1 cellular context compared by ENCODE assay signal in the genomic region with DNA sequence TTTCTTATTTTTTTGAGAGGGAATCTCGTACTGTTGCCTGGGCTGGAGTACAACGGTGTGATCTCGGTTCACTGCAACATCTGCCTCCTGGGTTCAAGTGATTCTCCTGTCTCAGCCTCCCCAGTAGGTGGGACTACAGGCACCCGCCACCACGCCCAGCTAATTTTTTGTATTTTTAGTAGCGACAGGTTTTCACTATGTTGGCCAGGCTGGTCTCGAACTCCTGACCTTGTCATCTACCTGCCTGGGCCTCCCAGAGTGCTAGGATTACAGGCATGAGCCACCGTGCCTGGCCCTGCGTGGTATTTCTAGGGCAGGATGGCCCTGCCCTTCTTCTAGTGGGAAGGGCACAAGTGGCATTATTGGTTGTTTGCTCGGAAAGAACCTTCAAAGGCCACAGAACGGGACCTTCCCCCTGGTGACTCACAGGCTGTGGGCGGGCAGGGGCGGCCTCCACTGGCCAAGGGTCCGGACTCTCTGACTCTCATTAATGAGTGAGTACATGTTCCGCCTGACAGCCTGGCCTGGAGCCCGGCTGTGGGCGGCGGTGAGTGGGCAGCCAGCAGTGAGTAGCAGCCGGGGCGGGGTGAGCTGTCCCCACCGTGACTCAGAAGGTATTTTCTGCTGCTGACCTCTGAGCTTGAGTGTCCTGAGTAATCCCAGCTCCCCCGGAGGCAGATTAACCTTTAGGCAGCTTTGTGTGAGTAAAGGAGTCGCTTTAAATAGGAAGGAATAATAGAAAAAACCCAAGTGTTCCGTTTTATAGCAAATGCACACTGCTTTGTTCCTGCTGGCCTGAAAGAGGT.
TF ChIP-seq lines count a peak whose summit lies in the region.

No MANE protein-coding gene starts in this region.

TF ChIP-seq in K562, 482 proteins besides CTCF, POLR2A, EP300 and RAD21 (continued from another document and continues in another):
- TF ChIP-seq, protein P1, sequence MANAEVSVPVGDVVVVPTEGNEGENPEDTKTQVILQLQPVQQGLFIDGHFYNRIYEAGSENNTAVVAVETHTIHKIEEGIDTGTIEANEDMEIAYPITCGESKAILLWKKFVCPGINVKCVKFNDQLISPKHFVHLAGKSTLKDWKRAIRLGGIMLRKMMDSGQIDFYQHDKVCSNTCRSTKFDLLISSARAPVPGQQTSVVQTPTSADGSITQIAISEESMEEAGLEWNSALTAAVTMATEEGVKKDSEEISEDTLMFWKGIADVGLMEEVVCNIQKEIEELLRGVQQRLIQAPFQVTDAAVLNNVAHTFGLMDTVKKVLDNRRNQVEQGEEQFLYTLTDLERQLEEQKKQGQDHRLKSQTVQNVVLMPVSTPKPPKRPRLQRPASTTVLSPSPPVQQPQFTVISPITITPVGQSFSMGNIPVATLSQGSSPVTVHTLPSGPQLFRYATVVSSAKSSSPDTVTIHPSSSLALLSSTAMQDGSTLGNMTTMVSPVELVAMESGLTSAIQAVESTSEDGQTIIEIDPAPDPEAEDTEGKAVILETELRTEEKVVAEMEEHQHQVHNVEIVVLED (CRISPR knock-in tag; IDR thresholded peaks at IDR 0.05): no peak
- TF ChIP-seq RFX5 (IDR thresholded peaks at IDR 0.05; ENCODE audit: low read depth, low read length) (no peak), TEAD4 (IDR thresholded peaks at IDR 0.05; ENCODE audit: low read length) (peak; percentile 54), TEAD4 (CRISPR knock-in tag; IDR thresholded peaks at IDR 0.05; ENCODE audit: borderline replicate concordance) (no peak), FOXK1 (CRISPR knock-in tag; IDR thresholded peaks at IDR 0.05; ENCODE audit: borderline replicate concordance) (no peak), CCAR2 (IDR thresholded peaks at IDR 0.05; ENCODE audit: low read depth, low read length) (no peak), SMARCA4 (IDR thresholded peaks at IDR 0.05) (peak; percentile 80), MYBL2 (IDR thresholded peaks at IDR 0.05; ENCODE audit: low read depth) (no peak), MYBL2 (CRISPR knock-in tag; IDR thresholded peaks at IDR 0.05; ENCODE audit: borderline replicate concordance) (no peak), CTBP1 (IDR thresholded peaks at IDR 0.05; ENCODE audit: borderline replicate concordance) (peak; percentile 80), KHSRP (IDR thresholded peaks at IDR 0.05) (no peak), ZNF431 (CRISPR knock-in tag; IDR thresholded peaks at IDR 0.05) (no peak), ZFPM2 (CRISPR knock-in tag; IDR thresholded peaks at IDR 0.05) (no peak), NFE2 (IDR thresholded peaks at IDR 0.05; ENCODE audit: low read depth) (peak; percentile 85), ELF4 (CRISPR knock-in tag; IDR thresholded peaks at IDR 0.05) (no peak), RUNX1 (IDR thresholded peaks at IDR 0.05; ENCODE audit: low read depth) (0 out of 2 replicates have a peak, but pooled peaks have one; percentile 18), SIN3A (IDR thresholded peaks at IDR 0.05; ENCODE audit: borderline replicate concordance in 2 of 2, control insufficient read depth in 1 of 2, low read depth in 2 of 2, low read length in 2 of 2) (peak; percentile 12 to 32; a peak in 1 of 4 replicates), ZKSCAN8 (CRISPR knock-in tag; IDR thresholded peaks at IDR 0.05) (no peak), NR4A1 (CRISPR knock-in tag; IDR thresholded peaks at IDR 0.05) (no peak), NR4A1 (tag; IDR thresholded peaks at IDR 0.05) (no peak), POU5F1 (IDR thresholded peaks at IDR 0.05; ENCODE audit: borderline replicate concordance, low read depth, low read length, partially characterized antibody) (no peak), ZBTB1 (CRISPR knock-in tag; IDR thresholded peaks at IDR 0.05; ENCODE audit: borderline replicate concordance, low read depth) (no peak), MEF2A (IDR thresholded peaks at IDR 0.05; ENCODE audit: control insufficient read depth, low read depth, low read length) (peak; percentile 98), MTA2 (IDR thresholded peaks at IDR 0.05; ENCODE audit: low read depth) (no peak), TBL1XR1 (IDR thresholded peaks at IDR 0.05; ENCODE audit: low read length in 2 of 2) (peak; percentile 59 to 78; a peak in 2 of 4 replicates), HIVEP1 (CRISPR knock-in tag; IDR thresholded peaks at IDR 0.05) (no peak), HMG20A (CRISPR knock-in tag; conservative IDR thresholded peaks at IDR 0.05) (no peak), CREM (IDR thresholded peaks at IDR 0.05; ENCODE audit: low read depth) (peak; percentile 72), POLR2B (IDR thresholded peaks at IDR 0.05; ENCODE audit: low read depth, partially characterized antibody) (peak; percentile 48), KDM4B (IDR thresholded peaks at IDR 0.05; ENCODE audit: borderline replicate concordance in 2 of 2, low read depth in 1 of 2) (peak in 1 of 2 experiments; percentile 63; a peak in 1 of 4 replicates), ETS2 (tag; IDR thresholded peaks at IDR 0.05; ENCODE audit: borderline replicate concordance, poor library complexity, severe bottlenecking) (no peak), IRF2 (CRISPR knock-in tag; IDR thresholded peaks at IDR 0.05) (no peak), RNF2 (IDR thresholded peaks at IDR 0.05) (peak; percentile 77)
- TF ChIP-seq, protein P2, sequence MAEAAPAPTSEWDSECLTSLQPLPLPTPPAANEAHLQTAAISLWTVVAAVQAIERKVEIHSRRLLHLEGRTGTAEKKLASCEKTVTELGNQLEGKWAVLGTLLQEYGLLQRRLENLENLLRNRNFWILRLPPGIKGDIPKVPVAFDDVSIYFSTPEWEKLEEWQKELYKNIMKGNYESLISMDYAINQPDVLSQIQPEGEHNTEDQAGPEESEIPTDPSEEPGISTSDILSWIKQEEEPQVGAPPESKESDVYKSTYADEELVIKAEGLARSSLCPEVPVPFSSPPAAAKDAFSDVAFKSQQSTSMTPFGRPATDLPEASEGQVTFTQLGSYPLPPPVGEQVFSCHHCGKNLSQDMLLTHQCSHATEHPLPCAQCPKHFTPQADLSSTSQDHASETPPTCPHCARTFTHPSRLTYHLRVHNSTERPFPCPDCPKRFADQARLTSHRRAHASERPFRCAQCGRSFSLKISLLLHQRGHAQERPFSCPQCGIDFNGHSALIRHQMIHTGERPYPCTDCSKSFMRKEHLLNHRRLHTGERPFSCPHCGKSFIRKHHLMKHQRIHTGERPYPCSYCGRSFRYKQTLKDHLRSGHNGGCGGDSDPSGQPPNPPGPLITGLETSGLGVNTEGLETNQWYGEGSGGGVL (CRISPR knock-in tag; IDR thresholded peaks at IDR 0.05): no peak
- TF ChIP-seq, protein P3, sequence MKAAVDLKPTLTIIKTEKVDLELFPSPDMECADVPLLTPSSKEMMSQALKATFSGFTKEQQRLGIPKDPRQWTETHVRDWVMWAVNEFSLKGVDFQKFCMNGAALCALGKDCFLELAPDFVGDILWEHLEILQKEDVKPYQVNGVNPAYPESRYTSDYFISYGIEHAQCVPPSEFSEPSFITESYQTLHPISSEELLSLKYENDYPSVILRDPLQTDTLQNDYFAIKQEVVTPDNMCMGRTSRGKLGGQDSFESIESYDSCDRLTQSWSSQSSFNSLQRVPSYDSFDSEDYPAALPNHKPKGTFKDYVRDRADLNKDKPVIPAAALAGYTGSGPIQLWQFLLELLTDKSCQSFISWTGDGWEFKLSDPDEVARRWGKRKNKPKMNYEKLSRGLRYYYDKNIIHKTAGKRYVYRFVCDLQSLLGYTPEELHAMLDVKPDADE (conservative IDR thresholded peaks at IDR 0.05; ENCODE audit: control insufficient read depth, low read depth, low read length): no peak
- TF ChIP-seq, protein P4, sequence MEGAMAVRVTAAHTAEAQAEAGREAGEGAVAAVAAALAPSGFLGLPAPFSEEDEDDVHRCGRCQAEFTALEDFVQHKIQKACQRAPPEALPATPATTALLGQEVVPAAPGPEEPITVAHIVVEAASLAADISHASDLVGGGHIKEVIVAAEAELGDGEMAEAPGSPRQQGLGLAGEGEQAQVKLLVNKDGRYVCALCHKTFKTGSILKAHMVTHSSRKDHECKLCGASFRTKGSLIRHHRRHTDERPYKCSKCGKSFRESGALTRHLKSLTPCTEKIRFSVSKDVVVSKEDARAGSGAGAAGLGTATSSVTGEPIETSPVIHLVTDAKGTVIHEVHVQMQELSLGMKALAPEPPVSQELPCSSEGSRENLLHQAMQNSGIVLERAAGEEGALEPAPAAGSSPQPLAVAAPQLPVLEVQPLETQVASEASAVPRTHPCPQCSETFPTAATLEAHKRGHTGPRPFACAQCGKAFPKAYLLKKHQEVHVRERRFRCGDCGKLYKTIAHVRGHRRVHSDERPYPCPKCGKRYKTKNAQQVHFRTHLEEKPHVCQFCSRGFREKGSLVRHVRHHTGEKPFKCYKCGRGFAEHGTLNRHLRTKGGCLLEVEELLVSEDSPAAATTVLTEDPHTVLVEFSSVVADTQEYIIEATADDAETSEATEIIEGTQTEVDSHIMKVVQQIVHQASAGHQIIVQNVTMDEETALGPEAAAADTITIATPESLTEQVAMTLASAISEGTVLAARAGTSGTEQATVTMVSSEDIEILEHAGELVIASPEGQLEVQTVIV (CRISPR knock-in tag; IDR thresholded peaks at IDR 0.05; ENCODE audit: borderline replicate concordance): no peak
- TF ChIP-seq, protein P5, sequence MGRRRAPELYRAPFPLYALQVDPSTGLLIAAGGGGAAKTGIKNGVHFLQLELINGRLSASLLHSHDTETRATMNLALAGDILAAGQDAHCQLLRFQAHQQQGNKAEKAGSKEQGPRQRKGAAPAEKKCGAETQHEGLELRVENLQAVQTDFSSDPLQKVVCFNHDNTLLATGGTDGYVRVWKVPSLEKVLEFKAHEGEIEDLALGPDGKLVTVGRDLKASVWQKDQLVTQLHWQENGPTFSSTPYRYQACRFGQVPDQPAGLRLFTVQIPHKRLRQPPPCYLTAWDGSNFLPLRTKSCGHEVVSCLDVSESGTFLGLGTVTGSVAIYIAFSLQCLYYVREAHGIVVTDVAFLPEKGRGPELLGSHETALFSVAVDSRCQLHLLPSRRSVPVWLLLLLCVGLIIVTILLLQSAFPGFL (CRISPR knock-in tag; IDR thresholded peaks at IDR 0.05): no peak
- TF ChIP-seq, protein P6, sequence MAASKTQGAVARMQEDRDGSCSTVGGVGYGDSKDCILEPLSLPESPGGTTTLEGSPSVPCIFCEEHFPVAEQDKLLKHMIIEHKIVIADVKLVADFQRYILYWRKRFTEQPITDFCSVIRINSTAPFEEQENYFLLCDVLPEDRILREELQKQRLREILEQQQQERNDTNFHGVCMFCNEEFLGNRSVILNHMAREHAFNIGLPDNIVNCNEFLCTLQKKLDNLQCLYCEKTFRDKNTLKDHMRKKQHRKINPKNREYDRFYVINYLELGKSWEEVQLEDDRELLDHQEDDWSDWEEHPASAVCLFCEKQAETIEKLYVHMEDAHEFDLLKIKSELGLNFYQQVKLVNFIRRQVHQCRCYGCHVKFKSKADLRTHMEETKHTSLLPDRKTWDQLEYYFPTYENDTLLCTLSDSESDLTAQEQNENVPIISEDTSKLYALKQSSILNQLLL (CRISPR knock-in tag; IDR thresholded peaks at IDR 0.05; ENCODE audit: borderline replicate concordance): no peak
- TF ChIP-seq, protein P7, sequence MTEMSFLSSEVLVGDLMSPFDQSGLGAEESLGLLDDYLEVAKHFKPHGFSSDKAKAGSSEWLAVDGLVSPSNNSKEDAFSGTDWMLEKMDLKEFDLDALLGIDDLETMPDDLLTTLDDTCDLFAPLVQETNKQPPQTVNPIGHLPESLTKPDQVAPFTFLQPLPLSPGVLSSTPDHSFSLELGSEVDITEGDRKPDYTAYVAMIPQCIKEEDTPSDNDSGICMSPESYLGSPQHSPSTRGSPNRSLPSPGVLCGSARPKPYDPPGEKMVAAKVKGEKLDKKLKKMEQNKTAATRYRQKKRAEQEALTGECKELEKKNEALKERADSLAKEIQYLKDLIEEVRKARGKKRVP (CRISPR knock-in tag; IDR thresholded peaks at IDR 0.05): no peak
- TF ChIP-seq, protein P8, sequence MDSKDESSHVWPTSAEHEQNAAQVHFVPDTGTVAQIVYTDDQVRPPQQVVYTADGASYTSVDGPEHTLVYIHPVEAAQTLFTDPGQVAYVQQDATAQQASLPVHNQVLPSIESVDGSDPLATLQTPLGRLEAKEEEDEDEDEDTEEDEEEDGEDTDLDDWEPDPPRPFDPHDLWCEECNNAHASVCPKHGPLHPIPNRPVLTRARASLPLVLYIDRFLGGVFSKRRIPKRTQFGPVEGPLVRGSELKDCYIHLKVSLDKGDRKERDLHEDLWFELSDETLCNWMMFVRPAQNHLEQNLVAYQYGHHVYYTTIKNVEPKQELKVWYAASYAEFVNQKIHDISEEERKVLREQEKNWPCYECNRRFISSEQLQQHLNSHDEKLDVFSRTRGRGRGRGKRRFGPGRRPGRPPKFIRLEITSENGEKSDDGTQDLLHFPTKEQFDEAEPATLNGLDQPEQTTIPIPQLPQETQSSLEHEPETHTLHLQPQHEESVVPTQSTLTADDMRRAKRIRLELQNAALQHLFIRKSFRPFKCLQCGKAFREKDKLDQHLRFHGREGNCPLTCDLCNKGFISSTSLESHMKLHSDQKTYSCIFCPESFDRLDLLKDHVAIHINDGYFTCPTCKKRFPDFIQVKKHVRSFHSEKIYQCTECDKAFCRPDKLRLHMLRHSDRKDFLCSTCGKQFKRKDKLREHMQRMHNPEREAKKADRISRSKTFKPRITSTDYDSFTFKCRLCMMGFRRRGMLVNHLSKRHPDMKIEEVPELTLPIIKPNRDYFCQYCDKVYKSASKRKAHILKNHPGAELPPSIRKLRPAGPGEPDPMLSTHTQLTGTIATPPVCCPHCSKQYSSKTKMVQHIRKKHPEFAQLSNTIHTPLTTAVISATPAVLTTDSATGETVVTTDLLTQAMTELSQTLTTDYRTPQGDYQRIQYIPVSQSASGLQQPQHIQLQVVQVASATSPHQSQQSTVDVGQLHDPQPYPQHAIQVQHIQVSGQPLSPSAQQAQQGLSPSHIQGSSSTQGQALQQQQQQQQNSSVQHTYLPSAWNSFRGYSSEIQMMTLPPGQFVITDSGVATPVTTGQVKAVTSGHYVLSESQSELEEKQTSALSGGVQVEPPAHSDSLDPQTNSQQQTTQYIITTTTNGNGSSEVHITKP (IDR thresholded peaks at IDR 0.05; ENCODE audit: partially characterized antibody): peak; percentile 58
- TF ChIP-seq, protein P9, sequence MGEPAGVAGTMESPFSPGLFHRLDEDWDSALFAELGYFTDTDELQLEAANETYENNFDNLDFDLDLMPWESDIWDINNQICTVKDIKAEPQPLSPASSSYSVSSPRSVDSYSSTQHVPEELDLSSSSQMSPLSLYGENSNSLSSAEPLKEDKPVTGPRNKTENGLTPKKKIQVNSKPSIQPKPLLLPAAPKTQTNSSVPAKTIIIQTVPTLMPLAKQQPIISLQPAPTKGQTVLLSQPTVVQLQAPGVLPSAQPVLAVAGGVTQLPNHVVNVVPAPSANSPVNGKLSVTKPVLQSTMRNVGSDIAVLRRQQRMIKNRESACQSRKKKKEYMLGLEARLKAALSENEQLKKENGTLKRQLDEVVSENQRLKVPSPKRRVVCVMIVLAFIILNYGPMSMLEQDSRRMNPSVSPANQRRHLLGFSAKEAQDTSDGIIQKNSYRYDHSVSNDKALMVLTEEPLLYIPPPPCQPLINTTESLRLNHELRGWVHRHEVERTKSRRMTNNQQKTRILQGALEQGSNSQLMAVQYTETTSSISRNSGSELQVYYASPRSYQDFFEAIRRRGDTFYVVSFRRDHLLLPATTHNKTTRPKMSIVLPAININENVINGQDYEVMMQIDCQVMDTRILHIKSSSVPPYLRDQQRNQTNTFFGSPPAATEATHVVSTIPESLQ (CRISPR knock-in tag; IDR thresholded peaks at IDR 0.05): no peak
